Comparison of ENCODE assay signal across 14 cellular contexts in genomic region chr6:75220365-75220764, GRCh38. TPM values are rescaled to one million over a fixed set of nuclear protein-coding genes. Genes with fewer than 3 reads are reported as not detected.
DNase-seq lines count a peak whose midpoint lies in the region; ATAC-seq, FAIRE-seq and TF ChIP-seq lines count a peak whose summit lies in the region.
"Had no signal": no experiment of that assay in that cellular context is flagged by ENCODE, and none has a peak within 500 bp of the region (broad histone marks: within the 10 kb centered on the region; RNA-seq: fewer than 3 reads in every experiment).

No MANE protein-coding gene starts in this region.

- DNase-seq in AG10803 (ENCODE audit: low read depth) (peak; percentile 78), bronchial epithelial cell (ENCODE audit: low read depth) (peak; percentile 36), fibroblast of pulmonary artery (ENCODE audit: low read depth) (peak; percentile 58), mesenchymal stem cell (no peak), erythroblast (lab: John Stamatoyannopoulos, UW) (no peak)
- no peak for DNase-seq in activated naive CD4-positive, alpha-beta T cell treated with anti-CD3 and anti-CD28 coated beads for 36 hours
- DNase-seq: H7, NCI-H146, NCI-H2107, NCI-H226, NCI-H69 had no signal

- H4K8ac ChIP-seq in mesenchymal stem cell (ENCODE audit: low read length), result no peak overlapping the region

- ATAC-seq in HG02981 (IDR thresholded peaks at IDR 0.05; ENCODE audit: unreplicated experiment) (no peak), HG03196 (IDR thresholded peaks at IDR 0.05; ENCODE audit: unreplicated experiment) (no peak)

- no peak overlapping the region for H3K27ac ChIP-seq in mesenchymal stem cell (ENCODE audit: low read length, poor library complexity, severe bottlenecking)
- H3K27ac ChIP-seq: C4-2B had no signal

- no peak overlapping the region for H3K27ac Mint-ChIP-seq in activated naive CD4-positive, alpha-beta T cell treated with anti-CD3 and anti-CD28 coated beads for 36 hours

- intact Hi-C loops in activated naive CD4-positive, alpha-beta T cell treated with anti-CD3 and anti-CD28 coated beads for 36 hours (cut with micrococcal nuclease), result no loop called here

- H3K27me3 Mint-ChIP-seq in activated naive CD4-positive, alpha-beta T cell treated with anti-CD3 and anti-CD28 coated beads for 36 hours (ENCODE audit: low read depth), result peaks cover 14% of the 10 kb centered on the region

- H3K23ac ChIP-seq in mesenchymal stem cell (ENCODE audit: low read length in 2 of 2), result no peak overlapping the region

- H3K36me3 ChIP-seq in bronchial epithelial cell (ENCODE audit: control insufficient read depth, insufficient read depth, low read length), result no peaks in the 10 kb centered on the region
- no peaks in the 10 kb centered on the region for H3K36me3 ChIP-seq in mesenchymal stem cell (ENCODE audit: control insufficient read depth in 1 of 2, insufficient read depth in 2 of 2, low read depth in 1 of 2, low read length in 2 of 2)

- H3K27me3 ChIP-seq in bronchial epithelial cell (ENCODE audit: control insufficient read depth, insufficient read depth, low read length) (no peaks in the 10 kb centered on the region), mesenchymal stem cell (ENCODE audit: control insufficient read depth in 1 of 2, insufficient read depth in 1 of 2, low read length in 2 of 2) (peaks cover 0 to 2% of the 10 kb centered on the region in 2 experiments)

- H3K4me3 ChIP-seq in AG10803 (ENCODE audit: low read length) (no peak overlapping the region), bronchial epithelial cell (ENCODE audit: low read depth, low read length) (no peak overlapping the region), fibroblast of pulmonary artery (replicated peaks; ENCODE audit: low read depth, low read length) (no peak overlapping the region), mesenchymal stem cell (ENCODE audit: insufficient read depth in 1 of 2, low read depth in 1 of 2, low read length in 2 of 2) (no peak overlapping the region)

- TF ChIP-seq CTCF in AG10803 (conservative IDR thresholded peaks at IDR 0.05; ENCODE audit: low read length) (no peak), bronchial epithelial cell (IDR thresholded peaks at IDR 0.05; ENCODE audit: insufficient read depth, low read length, severe bottlenecking) (no peak), fibroblast of pulmonary artery (IDR thresholded peaks at IDR 0.05; ENCODE audit: low read length, missing control alignments) (no peak)

- no peak overlapping the region for H2AFZ ChIP-seq in mesenchymal stem cell (ENCODE audit: low read depth, low read length)

- H3K9me3 ChIP-seq in mesenchymal stem cell (ENCODE audit: control insufficient read depth, low read length), result no peaks in the 10 kb centered on the region

- no peak overlapping the region for H3K4ac ChIP-seq in mesenchymal stem cell (ENCODE audit: low read depth in 1 of 2, low read length in 2 of 2)

- no peaks in the 10 kb centered on the region for H3K4me1 Mint-ChIP-seq in activated naive CD4-positive, alpha-beta T cell treated with anti-CD3 and anti-CD28 coated beads for 36 hours (ENCODE audit: low read depth)

- no peak overlapping the region for H3K4me3 Mint-ChIP-seq in activated naive CD4-positive, alpha-beta T cell treated with anti-CD3 and anti-CD28 coated beads for 36 hours

- H2BK12ac ChIP-seq in mesenchymal stem cell (ENCODE audit: low read length in 2 of 2), result no peak overlapping the region

- no peak overlapping the region for H3K14ac ChIP-seq in mesenchymal stem cell (ENCODE audit: low read length in 2 of 2)

- no peak overlapping the region for H3K18ac ChIP-seq in mesenchymal stem cell (ENCODE audit: low read depth in 1 of 2, low read length in 2 of 2)

- H3K4me1 ChIP-seq in mesenchymal stem cell (ENCODE audit: control insufficient read depth, insufficient read depth, low read depth, low read length), result peaks cover 3% of the 10 kb centered on the region

- H2BK120ac ChIP-seq in mesenchymal stem cell (ENCODE audit: low read depth, low read length), result no peak overlapping the region

- TF ChIP-seq POLR2A in erythroblast (IDR thresholded peaks at IDR 0.05; ENCODE audit: low read length), result no peak

- H3K9me3 Mint-ChIP-seq in activated naive CD4-positive, alpha-beta T cell treated with anti-CD3 and anti-CD28 coated beads for 36 hours, result no peaks in the 10 kb centered on the region

- H2AK5ac ChIP-seq in mesenchymal stem cell (ENCODE audit: low read length, severe bottlenecking), result no peak overlapping the region

- H3K4me2 ChIP-seq in mesenchymal stem cell (ENCODE audit: low read length, poor library complexity, severe bottlenecking), result no peak overlapping the region

- CTCF ChIA-PET in activated naive CD4-positive, alpha-beta T cell treated with anti-CD3 and anti-CD28 coated beads for 36 hours (lab: Charles Lee), result interaction anchor here (0.6 to 2.6 kb wide), 4 partner anchors 9 to 1367 kb away, joined by 3 to 19 read pairs (median 6); no protein-coding TSS in a partner anchor

- FAIRE-seq in bronchial epithelial cell (lab: Jason Lieb, UNC), result no peak

- no peaks in the 10 kb centered on the region for H3K36me3 Mint-ChIP-seq in activated naive CD4-positive, alpha-beta T cell treated with anti-CD3 and anti-CD28 coated beads for 36 hours (ENCODE audit: low read depth)

- 100% methylated on average over 1 of the region's 1 CpG for WGBS in mesenchymal stem cell

- no peak overlapping the region for H2BK15ac ChIP-seq in mesenchymal stem cell (ENCODE audit: low read depth, poor library complexity, severe bottlenecking)

- no peaks in the 10 kb centered on the region for H3K79me1 ChIP-seq in mesenchymal stem cell (replicated peaks; ENCODE audit: low read length, poor library complexity, severe bottlenecking)

- H4K91ac ChIP-seq in mesenchymal stem cell (ENCODE audit: low read length), result no peak overlapping the region

- no peak overlapping the region for H2BK5ac ChIP-seq in mesenchymal stem cell (ENCODE audit: low read depth, low read length, poor library complexity, severe bottlenecking)

- peak overlapping the region; percentile 5 for H3K9ac ChIP-seq in mesenchymal stem cell (ENCODE audit: low read length)

RNA-seq across cellular contexts. Expression of gene COL12A1, which starts 14.5 kb away (rescaled TPM):
- 6.4 and 11.3 TPM in 2 replicates for total RNA-seq in bronchial epithelial cell
- 353 TPM for polyA plus RNA-seq in mesenchymal stem cell (2013, experiment 1 of 2)
- polyA plus RNA-seq in mesenchymal stem cell (2013, experiment 2 of 2), result 326 TPM
- under 1 TPM in 1 of 2 experiments, not detected in 1; 0.05 TPM for total RNA-seq in activated naive CD4-positive, alpha-beta T cell treated with anti-CD3 and anti-CD28 coated beads for 36 hours

RNA-seq across cellular contexts. Expression of gene COX7A2, which starts 23.2 kb away (rescaled TPM):
- 124 and 176 TPM in 2 replicates for total RNA-seq in bronchial epithelial cell
- 986 TPM for polyA plus RNA-seq in mesenchymal stem cell (2013, experiment 1 of 2)
- polyA plus RNA-seq in mesenchymal stem cell (2013, experiment 2 of 2), result 1,021 TPM
- total RNA-seq in activated naive CD4-positive, alpha-beta T cell treated with anti-CD3 and anti-CD28 coated beads for 36 hours, result 100 to 1,000 TPM; 577 to 592 TPM

Comparison
In these comparisons a context has a peak if more than half of its experiments do, and no peak if none do; other contexts are left out.
1. DNase-seq: peak in AG10803 (single experiment), bronchial epithelial cell (single experiment) and fibroblast of pulmonary artery (single experiment); none in mesenchymal stem cell (single experiment), erythroblast (0 of 2) and activated naive CD4-positive, alpha-beta T cell treated with anti-CD3 and anti-CD28 coated beads for 36 hours (single experiment).